18 cellular contexts compared by ENCODE assay signal in the genomic region with DNA sequence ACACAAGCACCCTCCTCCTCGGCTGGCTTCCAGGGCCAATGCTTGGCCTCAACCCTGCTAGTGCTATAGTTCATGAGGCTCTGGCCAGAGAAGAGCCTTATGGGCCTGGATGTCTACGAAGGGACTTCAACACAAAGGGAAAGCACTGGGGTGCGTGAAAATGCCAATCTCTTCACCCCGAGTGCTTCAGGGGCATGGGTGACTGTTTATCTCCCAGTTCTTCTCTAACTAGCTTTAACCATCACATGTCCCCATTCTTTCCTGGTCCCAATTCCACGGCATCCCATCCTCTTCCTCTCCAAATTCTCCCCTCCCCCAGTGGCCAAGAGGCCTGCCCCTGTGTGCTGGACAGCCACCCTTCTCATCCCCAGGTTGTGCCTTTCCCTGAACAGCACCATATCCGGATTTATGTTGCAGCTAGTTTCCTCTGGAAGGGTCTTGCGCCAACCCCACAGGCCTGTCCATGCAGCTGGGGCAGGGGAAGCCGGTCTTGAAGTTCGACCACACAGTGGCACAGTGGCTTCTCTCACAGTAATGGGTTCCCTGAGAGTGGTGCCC.
DNase-seq lines count a peak whose midpoint lies in the region; ATAC-seq and TF ChIP-seq lines count a peak whose summit lies in the region.
"Had no signal": no experiment of that assay in that cellular context is flagged by ENCODE, and none has a peak within 500 bp of the region (broad histone marks: within the 10 kb centered on the region; RNA-seq: fewer than 3 reads in every experiment).

No MANE protein-coding gene starts in this region.

- TF ChIP-seq RAD21 in Ishikawa (IDR thresholded peaks at IDR 0.05; ENCODE audit: low read depth) = no peak

- H3K79me2 ChIP-seq in parathyroid adenoma = no peaks in the 10 kb centered on the region

- no peak for TF ChIP-seq CTCF in parathyroid adenoma (IDR thresholded peaks at IDR 0.05)

- no peak for TF ChIP-seq EP300 in Ishikawa (IDR thresholded peaks at IDR 0.05; ENCODE audit: borderline replicate concordance)

- peaks cover 20 to 55% (median 37%) of the 10 kb centered on the region in 10 experiments for H3K4me1 ChIP-seq in BLaER1 treated with 17β-estradiol and CSF1 and Interleukin-3, amounts not matched to agents 10 nM and 100 nM
- peaks cover 31% of the 10 kb centered on the region for H3K4me1 ChIP-seq in parathyroid adenoma

- H3K27ac ChIP-seq in BLaER1 treated with 17β-estradiol and CSF1 and Interleukin-3, amounts not matched to agents 10 nM and 100 nM = no peak overlapping the region
- peak overlapping the region; percentile 99 for H3K27ac ChIP-seq in parathyroid adenoma

- H3K36me3 ChIP-seq in BLaER1 treated with 17β-estradiol and CSF1 and Interleukin-3, amounts not matched to agents 10 nM and 100 nM = no peaks in the 10 kb centered on the region
- H3K36me3 ChIP-seq in parathyroid adenoma (ENCODE audit: control insufficient read depth, insufficient read depth, low read length) = no peaks in the 10 kb centered on the region

- ATAC-seq in HG03520 (IDR thresholded peaks at IDR 0.05; ENCODE audit: unreplicated experiment) = no peak
- ATAC-seq: SK-N-SH treated with all-trans-retinoic acid at 6 μM for 48 hours had no signal

- H3K9ac ChIP-seq in BLaER1 treated with 17β-estradiol and CSF1 and Interleukin-3, amounts not matched to agents 10 nM and 100 nM = no peak overlapping the region
- H3K9ac ChIP-seq in parathyroid adenoma = no peak overlapping the region

- H2AFZ ChIP-seq in parathyroid adenoma = peak overlapping the region; percentile 38

- DNase-seq in islet precursor cell (peak; percentile 39), cerebellar nuclear complex (lab: John Stamatoyannopoulos, UW) (no peak), DMS153 (lab: John Stamatoyannopoulos, UW) (no peak), anterior cingulate cortex (lab: John Stamatoyannopoulos, UW) (no peak)
- DNase-seq: C1 segment of cervical spinal cord, DND-41, GOT3, NCI-H1417 treated with DMSO at 0.1 percent for 48 hours, NCI-H187 treated with DMSO at 0.1 percent for 48 hours, NCI-H2227 treated with DMSO at 0.1 percent for 48 hours, OCI-M1, RPMI8226, SIG-M5 had no signal

- no peak overlapping the region for H3K4me3 ChIP-seq in BLaER1 treated with 17β-estradiol and CSF1 and Interleukin-3, amounts not matched to agents 10 nM and 100 nM
- H3K4me3 ChIP-seq in parathyroid adenoma (ENCODE audit: low read depth, low read length) = no peak overlapping the region

- H4K20me1 ChIP-seq in BLaER1 treated with 17β-estradiol and CSF1 and Interleukin-3, amounts not matched to agents 10 nM and 100 nM = peaks cover 0 to 99% (median 11%) of the 10 kb centered on the region in 11 experiments; a peak in 15 of 22 replicates

- no peaks in the 10 kb centered on the region for H3K9me3 ChIP-seq in BLaER1 treated with 17β-estradiol and CSF1 and Interleukin-3, amounts not matched to agents 10 nM and 100 nM (replicated peaks in 1 of 11)
- no peaks in the 10 kb centered on the region for H3K9me3 ChIP-seq in parathyroid adenoma (ENCODE audit: control insufficient read depth, low read length)

- peaks cover 49 to 98% (median 80%) of the 10 kb centered on the region in 11 experiments for H3K27me3 ChIP-seq in BLaER1 treated with 17β-estradiol and CSF1 and Interleukin-3, amounts not matched to agents 10 nM and 100 nM
- no peaks in the 10 kb centered on the region for H3K27me3 ChIP-seq in parathyroid adenoma (ENCODE audit: control insufficient read depth, insufficient read depth, low read length)

- H3K4me2 ChIP-seq in BLaER1 treated with 17β-estradiol and CSF1 and Interleukin-3, amounts not matched to agents 10 nM and 100 nM = peak overlapping the region in 6 of 11 experiments; percentile 49 to 87 (median 80); a peak in 7 of 22 replicates
- H3K4me2 ChIP-seq in parathyroid adenoma (ENCODE audit: low read length) = no peak overlapping the region

TF ChIP-seq in Ishikawa, 13 proteins besides CTCF, POLR2A, EP300 and RAD21:
- TF ChIP-seq, protein P1, sequence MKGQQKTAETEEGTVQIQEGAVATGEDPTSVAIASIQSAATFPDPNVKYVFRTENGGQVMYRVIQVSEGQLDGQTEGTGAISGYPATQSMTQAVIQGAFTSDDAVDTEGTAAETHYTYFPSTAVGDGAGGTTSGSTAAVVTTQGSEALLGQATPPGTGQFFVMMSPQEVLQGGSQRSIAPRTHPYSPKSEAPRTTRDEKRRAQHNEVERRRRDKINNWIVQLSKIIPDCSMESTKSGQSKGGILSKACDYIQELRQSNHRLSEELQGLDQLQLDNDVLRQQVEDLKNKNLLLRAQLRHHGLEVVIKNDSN (IDR thresholded peaks at IDR 0.05) = no peak
- TF ChIP-seq, protein P2, sequence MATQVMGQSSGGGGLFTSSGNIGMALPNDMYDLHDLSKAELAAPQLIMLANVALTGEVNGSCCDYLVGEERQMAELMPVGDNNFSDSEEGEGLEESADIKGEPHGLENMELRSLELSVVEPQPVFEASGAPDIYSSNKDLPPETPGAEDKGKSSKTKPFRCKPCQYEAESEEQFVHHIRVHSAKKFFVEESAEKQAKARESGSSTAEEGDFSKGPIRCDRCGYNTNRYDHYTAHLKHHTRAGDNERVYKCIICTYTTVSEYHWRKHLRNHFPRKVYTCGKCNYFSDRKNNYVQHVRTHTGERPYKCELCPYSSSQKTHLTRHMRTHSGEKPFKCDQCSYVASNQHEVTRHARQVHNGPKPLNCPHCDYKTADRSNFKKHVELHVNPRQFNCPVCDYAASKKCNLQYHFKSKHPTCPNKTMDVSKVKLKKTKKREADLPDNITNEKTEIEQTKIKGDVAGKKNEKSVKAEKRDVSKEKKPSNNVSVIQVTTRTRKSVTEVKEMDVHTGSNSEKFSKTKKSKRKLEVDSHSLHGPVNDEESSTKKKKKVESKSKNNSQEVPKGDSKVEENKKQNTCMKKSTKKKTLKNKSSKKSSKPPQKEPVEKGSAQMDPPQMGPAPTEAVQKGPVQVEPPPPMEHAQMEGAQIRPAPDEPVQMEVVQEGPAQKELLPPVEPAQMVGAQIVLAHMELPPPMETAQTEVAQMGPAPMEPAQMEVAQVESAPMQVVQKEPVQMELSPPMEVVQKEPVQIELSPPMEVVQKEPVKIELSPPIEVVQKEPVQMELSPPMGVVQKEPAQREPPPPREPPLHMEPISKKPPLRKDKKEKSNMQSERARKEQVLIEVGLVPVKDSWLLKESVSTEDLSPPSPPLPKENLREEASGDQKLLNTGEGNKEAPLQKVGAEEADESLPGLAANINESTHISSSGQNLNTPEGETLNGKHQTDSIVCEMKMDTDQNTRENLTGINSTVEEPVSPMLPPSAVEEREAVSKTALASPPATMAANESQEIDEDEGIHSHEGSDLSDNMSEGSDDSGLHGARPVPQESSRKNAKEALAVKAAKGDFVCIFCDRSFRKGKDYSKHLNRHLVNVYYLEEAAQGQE (IDR thresholded peaks at IDR 0.05; ENCODE audit: low read depth) = peak; percentile 32; the same call in 1 of the 2 replicates
- TF ChIP-seq, protein P3, sequence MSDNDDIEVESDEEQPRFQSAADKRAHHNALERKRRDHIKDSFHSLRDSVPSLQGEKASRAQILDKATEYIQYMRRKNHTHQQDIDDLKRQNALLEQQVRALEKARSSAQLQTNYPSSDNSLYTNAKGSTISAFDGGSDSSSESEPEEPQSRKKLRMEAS (IDR thresholded peaks at IDR 0.05) = no peak
- TF ChIP-seq TAF1 (IDR thresholded peaks at IDR 0.05; ENCODE audit: low read depth) (no peak), ZBTB7A (IDR thresholded peaks at IDR 0.05; ENCODE audit: low read depth) (no peak), NFIC (IDR thresholded peaks at IDR 0.05) (no peak)
TF ChIP-seq in Ishikawa: peak in this region for 1.
